ENCODE assay signal across 1 cellular context in the genomic region with DNA sequence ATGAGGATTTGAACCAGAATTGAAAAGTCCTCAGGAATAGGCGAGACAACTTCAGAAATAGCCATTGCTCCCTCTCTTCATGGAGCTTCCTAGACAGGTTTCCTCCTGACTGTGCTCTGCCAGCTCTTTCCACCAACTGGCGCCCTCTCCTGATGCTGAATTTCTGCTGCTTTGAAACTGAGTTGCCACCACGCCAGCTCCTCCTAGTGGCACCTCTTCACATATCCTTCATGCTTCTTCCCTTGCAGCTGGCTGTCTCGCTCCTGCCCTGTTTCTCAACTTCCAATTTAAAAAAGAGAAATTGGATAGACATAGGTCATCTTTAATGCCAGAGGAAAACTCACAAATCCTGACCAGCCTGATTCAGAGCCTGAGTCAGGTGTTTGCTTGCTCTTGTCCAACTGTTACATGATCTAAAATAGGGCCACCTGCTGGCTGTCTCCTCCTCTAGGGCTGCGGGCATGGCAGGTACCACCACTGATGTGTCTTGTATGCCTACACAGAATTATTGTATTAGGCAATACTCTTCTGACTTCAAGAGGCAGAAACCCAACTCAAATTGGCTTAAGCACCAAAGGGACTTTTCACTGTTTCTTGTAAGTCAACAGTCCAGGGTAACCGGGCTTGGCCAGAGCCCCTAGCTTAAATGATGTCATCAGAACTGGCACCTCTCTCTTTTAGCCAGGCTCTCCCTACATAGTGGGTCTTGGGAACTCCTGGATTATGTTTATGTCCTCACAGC.
A peak's percentile ranks its signal among the peaks of the same experiment; 100 is the strongest.
TF ChIP-seq lines count a peak whose summit lies in the region.

No MANE protein-coding gene starts in this region.

TF ChIP-seq in K562, 482 proteins besides CTCF, POLR2A, EP300 and RAD21:
- TF ChIP-seq, protein P1, sequence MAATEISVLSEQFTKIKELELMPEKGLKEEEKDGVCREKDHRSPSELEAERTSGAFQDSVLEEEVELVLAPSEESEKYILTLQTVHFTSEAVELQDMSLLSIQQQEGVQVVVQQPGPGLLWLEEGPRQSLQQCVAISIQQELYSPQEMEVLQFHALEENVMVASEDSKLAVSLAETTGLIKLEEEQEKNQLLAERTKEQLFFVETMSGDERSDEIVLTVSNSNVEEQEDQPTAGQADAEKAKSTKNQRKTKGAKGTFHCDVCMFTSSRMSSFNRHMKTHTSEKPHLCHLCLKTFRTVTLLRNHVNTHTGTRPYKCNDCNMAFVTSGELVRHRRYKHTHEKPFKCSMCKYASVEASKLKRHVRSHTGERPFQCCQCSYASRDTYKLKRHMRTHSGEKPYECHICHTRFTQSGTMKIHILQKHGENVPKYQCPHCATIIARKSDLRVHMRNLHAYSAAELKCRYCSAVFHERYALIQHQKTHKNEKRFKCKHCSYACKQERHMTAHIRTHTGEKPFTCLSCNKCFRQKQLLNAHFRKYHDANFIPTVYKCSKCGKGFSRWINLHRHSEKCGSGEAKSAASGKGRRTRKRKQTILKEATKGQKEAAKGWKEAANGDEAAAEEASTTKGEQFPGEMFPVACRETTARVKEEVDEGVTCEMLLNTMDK (IDR thresholded peaks at IDR 0.05; ENCODE audit: borderline replicate concordance, insufficient read depth, low read depth, low read length, poor library complexity, severe bottlenecking), result peak; percentile 7
- TF ChIP-seq SMC3 (conservative IDR thresholded peaks at IDR 0.05; ENCODE audit: insufficient read depth, low read depth, low read length) (peak; percentile 70), STAG1 (CRISPR knock-in tag; IDR thresholded peaks at IDR 0.05; ENCODE audit: borderline replicate concordance) (peak; percentile 40; the same call in 1 of the 2 replicates), KLF16 (IDR thresholded peaks at IDR 0.05) (peak; percentile 67; the same call in 1 of the 2 replicates), BHLHE40 (IDR thresholded peaks at IDR 0.05; ENCODE audit: low read length) (0 out of 2 replicates have a peak, but pooled peaks have one; percentile 10), YY1 (IDR thresholded peaks at IDR 0.05; ENCODE audit: borderline replicate concordance in 1 of 3, control insufficient read depth in 1 of 3, extremely low read depth in 1 of 3, insufficient read depth in 3 of 3, insufficient read length in 1 of 3, insufficient replicate concordance in 2 of 3, low read depth in 1 of 3, low read length in 2 of 3) (peak in 1 of 3 experiments; percentile 28), CREM (IDR thresholded peaks at IDR 0.05; ENCODE audit: low read depth) (0 out of 2 replicates have a peak, but pooled peaks have one; percentile 13)
- TF ChIP-seq, protein P2, sequence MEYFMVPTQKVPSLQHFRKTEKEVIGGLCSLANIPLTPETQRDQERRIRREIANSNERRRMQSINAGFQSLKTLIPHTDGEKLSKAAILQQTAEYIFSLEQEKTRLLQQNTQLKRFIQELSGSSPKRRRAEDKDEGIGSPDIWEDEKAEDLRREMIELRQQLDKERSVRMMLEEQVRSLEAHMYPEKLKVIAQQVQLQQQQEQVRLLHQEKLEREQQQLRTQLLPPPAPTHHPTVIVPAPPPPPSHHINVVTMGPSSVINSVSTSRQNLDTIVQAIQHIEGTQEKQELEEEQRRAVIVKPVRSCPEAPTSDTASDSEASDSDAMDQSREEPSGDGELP (CRISPR knock-in tag; IDR thresholded peaks at IDR 0.05; ENCODE audit: borderline replicate concordance), result 0 out of 2 replicates have a peak, but pooled peaks have one; percentile 15
- TF ChIP-seq, protein P3, sequence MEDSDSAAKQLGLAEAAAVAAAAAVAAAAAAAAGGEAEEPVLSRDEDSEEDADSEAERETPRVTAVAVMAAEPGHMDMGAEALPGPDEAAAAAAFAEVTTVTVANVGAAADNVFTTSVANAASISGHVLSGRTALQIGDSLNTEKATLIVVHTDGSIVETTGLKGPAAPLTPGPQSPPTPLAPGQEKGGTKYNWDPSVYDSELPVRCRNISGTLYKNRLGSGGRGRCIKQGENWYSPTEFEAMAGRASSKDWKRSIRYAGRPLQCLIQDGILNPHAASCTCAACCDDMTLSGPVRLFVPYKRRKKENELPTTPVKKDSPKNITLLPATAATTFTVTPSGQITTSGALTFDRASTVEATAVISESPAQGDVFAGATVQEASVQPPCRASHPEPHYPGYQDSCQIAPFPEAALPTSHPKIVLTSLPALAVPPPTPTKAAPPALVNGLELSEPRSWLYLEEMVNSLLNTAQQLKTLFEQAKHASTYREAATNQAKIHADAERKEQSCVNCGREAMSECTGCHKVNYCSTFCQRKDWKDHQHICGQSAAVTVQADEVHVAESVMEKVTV (CRISPR knock-in tag; IDR thresholded peaks at IDR 0.05), result peak; percentile 40; the same call in 1 of the 2 replicates
